Comparison of ENCODE assay signal across 23 cellular contexts in the genomic region with DNA sequence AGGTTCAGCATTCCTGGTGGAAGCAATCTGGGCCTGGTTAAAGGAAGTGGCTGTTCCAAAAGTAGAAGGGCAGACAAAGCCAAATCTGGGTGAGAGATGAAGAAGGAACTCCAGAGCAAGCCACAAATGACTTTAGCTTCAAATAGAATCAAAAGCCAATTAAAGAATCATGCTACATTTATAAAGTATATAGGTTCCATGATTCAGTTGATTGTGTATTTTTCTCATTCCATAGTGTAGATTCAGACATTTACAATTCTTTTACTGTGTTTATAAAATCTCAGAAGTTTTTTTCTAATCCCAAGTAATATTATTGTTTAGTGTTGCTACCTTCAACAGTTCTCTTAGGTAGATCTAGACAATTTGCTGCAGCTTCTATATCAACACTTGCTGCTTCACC.
"Had no signal": no experiment of that assay in that cellular context is flagged by ENCODE, and none has a peak within 500 bp of the region (broad histone marks: within the 10 kb centered on the region; RNA-seq: fewer than 3 reads in every experiment).

No MANE protein-coding gene starts in this region.

- H3K27ac Mint-ChIP-seq: IgD-negative memory B cell had no signal

- H3K27me3 ChIP-seq: Peyer's patch, SJSA1 had no signal

- H3K4me1 Mint-ChIP-seq: IgD-negative memory B cell had no signal

- H3K27me3 Mint-ChIP-seq: IgD-negative memory B cell had no signal

- DNase-seq: Kasumi-1, MM.1S, NCI-H1092 treated with DMSO at 0.1 percent for 48 hours, NCI-H1436, NCI-H187, NCI-H2029, NCI-H2081 treated with DMSO at 0.1 percent for 48 hours, NCI-H2171, NCI-H226, NCI-H446, NCI-H510A, NCI-H524 treated with DMSO at 0.1 percent for 48 hours, NCI-H69, NCI-H774, Peyer's patch, SHP77 treated with DMSO at 0.1 percent for 48 hours had no signal

- H3K36me3 ChIP-seq: Peyer's patch, SJSA1 had no signal

- H3K36me3 Mint-ChIP-seq: IgD-negative memory B cell had no signal

- H3K9me3 ChIP-seq: Peyer's patch, SJSA1 had no signal

- H3K4me2 ChIP-seq: KMS-11 had no signal

- ATAC-seq: HepG2, K562, Right ventricle myocardium inferior had no signal

- H3K9ac ChIP-seq: KMS-11 had no signal

- H3K4me3 ChIP-seq: K562, Peyer's patch, SJSA1, SK-N-MC had no signal

- H3K27ac ChIP-seq: KMS-11, Peyer's patch, SJSA1, SK-N-MC had no signal

- H3K4me1 ChIP-seq: Peyer's patch had no signal

- FAIRE-seq: HepG2, K562 had no signal

- H3K4me3 Mint-ChIP-seq: IgD-negative memory B cell had no signal
